7 cellular contexts compared by ENCODE assay signal in the genomic region with DNA sequence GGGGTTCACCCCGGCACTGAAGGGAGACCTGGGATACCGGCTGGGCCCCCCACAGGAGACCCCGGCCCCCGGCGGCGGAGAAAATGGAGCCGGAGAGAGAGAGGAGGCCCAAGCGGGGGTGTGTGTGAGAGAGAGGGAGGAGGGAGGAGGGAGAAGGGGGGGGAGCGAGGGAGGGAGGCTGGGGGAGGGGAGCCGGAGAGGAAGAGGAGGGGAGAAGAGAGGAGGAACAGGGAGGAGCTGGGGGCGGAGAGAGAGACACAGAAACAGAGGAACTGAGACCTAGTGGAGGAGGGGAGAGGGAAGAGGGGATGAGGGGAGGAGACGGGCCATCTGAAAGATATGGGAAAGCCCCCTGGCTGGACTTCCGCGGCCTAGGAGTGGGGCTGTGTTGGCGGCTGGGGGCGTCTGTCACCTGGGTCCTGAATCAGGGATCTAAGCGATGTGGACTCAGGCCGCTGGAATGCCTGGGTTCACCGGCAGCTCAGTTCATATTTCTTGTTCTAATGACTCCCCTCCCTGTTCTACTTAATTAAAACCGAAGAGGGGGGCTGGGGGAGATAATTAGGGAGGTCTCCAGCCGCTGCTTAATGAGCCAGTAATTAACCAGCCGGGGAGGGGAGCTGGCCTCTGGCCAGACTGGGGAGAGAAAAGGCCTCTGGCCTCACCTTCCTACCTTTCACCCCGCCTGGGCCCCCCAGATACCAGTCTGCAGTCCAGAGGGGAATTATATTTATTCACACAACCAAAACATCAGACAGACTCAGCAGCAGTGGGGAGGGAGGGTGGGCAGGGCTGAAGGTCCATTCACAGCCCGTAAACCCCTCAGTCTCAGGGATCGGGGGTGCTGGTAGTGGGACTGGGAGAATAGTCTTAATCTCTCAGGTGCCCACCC. TPM values are rescaled to one million over a fixed set of nuclear protein-coding genes. Genes with fewer than 3 reads are reported as not detected.
A peak's percentile ranks its signal among the peaks of the same experiment; 100 is the strongest.
DNase-seq lines count a peak whose midpoint lies in the region; ATAC-seq, FAIRE-seq and TF ChIP-seq lines count a peak whose summit lies in the region.

A gene with protein sequence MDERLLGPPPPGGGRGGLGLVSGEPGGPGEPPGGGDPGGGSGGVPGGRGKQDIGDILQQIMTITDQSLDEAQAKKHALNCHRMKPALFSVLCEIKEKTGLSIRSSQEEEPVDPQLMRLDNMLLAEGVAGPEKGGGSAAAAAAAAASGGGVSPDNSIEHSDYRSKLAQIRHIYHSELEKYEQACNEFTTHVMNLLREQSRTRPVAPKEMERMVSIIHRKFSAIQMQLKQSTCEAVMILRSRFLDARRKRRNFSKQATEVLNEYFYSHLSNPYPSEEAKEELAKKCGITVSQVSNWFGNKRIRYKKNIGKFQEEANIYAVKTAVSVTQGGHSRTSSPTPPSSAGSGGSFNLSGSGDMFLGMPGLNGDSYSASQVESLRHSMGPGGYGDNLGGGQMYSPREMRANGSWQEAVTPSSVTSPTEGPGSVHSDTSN (minus strand): TSS at position 149 of the 892 bp plus-strand sequence. CDS start 287 bp downstream, outside the sequence.

- FAIRE-seq in GM18507 (lab: Jason Lieb, UNC) (peak; percentile 96), keratinocyte (lab: Jason Lieb, UNC) (peak; percentile 29)

- H3K27me3 ChIP-seq in keratinocyte (ENCODE audit: control insufficient read depth, extremely low read depth, insufficient read depth, low read length): no peaks in the 10 kb centered on the region

- H3K79me2 ChIP-seq in keratinocyte (ENCODE audit: control insufficient read depth, insufficient read depth, low read length): peaks cover 12% of the 10 kb centered on the region

- no peaks in the 10 kb centered on the region for H3K9me3 ChIP-seq in keratinocyte (ENCODE audit: control insufficient read depth, low read depth, low read length)

- dilution Hi-C loops in keratinocyte (cut with MboI; ENCODE audit: extremely low pct_ligation_motif_present, low sequenced_read_pairs): no loop called here

- peak within 1 kb of the TSS; percentile 81 for H3K9ac ChIP-seq in keratinocyte (ENCODE audit: control insufficient read depth, extremely low read depth, insufficient read depth, low read length)

- peaks cover 9 to 12% of the 10 kb centered on the region in 2 experiments for H3K36me3 ChIP-seq in keratinocyte (ENCODE audit: control insufficient read depth in 2 of 2, extremely low read depth in 1 of 2, insufficient read depth in 2 of 2, low read length in 2 of 2)

- H3K9me1 ChIP-seq in keratinocyte (ENCODE audit: control insufficient read depth, extremely low read depth, insufficient read depth, low read length): no peaks in the 10 kb centered on the region

- DNase-seq in GM18507 (ENCODE audit: extremely low spot score, insufficient read length, low read depth) (peak; percentile 64), NCI-H446 treated with DMSO at 0.1 percent for 48 hours (lab: John Stamatoyannopoulos, UW) (peak; percentile 70), cerebellar cortex (ENCODE audit: low spot score) (peak; percentile 96), keratinocyte (ENCODE audit: low read depth, low spot score) (peak; percentile 78)
- DNase-seq in activated CD4-positive, CD25-positive, alpha-beta regulatory T cell treated with anti-CD3 and anti-CD28 coated beads, Interleukin-2, amount 50 U/mL, for 72 hours: peak; percentile 74
- peak; percentile 61 to 82 (median 73) for DNase-seq in stimulated activated CD4-positive, alpha-beta T cell treated with anti-CD3 and anti-CD28 coated beads, Interleukin-12 subunit alpha, Interleukin-12 subunit beta, amount 100 ng/mL, for 48 hours (ENCODE audit: low read depth in 2 of 3, low spot score in 1 of 3)

- peaks cover 26% of the 10 kb centered on the region for H3K4me1 ChIP-seq in keratinocyte (ENCODE audit: control insufficient read depth, extremely low read depth, insufficient read depth, low read length)

- H3K4me3 ChIP-seq in keratinocyte (ENCODE audit: control insufficient read depth in 2 of 3, extremely low read depth in 1 of 3, insufficient read depth in 2 of 3, low read depth in 1 of 3, low read length in 3 of 3): peak within 1 kb of the TSS; percentile 73 to 85 (median 83)

- peak within 1 kb of the TSS; percentile 63 for H2AFZ ChIP-seq in keratinocyte (ENCODE audit: control insufficient read depth, low read length)

- ATAC-seq in HG03135 (IDR thresholded peaks at IDR 0.05; ENCODE audit: unreplicated experiment): peak; percentile 51

- H4K20me1 ChIP-seq in keratinocyte (ENCODE audit: control insufficient read depth, extremely low read depth, insufficient read depth, low read length): no peaks in the 10 kb centered on the region

- TF ChIP-seq CTCF in keratinocyte (optimal IDR thresholded peaks at IDR 0.05 in 1 of 3, IDR thresholded peaks at IDR 0.05 in 1 of 3, conservative IDR thresholded peaks at IDR 0.05 in 1 of 3; ENCODE audit: extremely low read depth in 1 of 3, insufficient read depth in 2 of 3, low read length in 3 of 3): no peak

- peak within 1 kb of the TSS; percentile 97 for H3K4me2 ChIP-seq in keratinocyte (ENCODE audit: control insufficient read depth, extremely low read depth, insufficient read depth, low read depth, low read length)

- H3K27ac ChIP-seq in keratinocyte (ENCODE audit: control insufficient read depth, insufficient read depth, low read length): peak within 1 kb of the TSS; percentile 84

RNA-seq across cellular contexts. Expression of the gene that starts here (rescaled TPM):
- 43.5 to 54.9 TPM (median 44.0 TPM) in 3 replicates for polyA plus RNA-seq in keratinocyte
- 8.7 TPM for polyA plus RNA-seq in keratinocyte (2011; ENCODE audit: low read depth)
- polyA plus RNA-seq in keratinocyte (2011; cell fraction: cytosol; rRNA removed): 28.3 and 36.2 TPM in 2 replicates
- polyA plus RNA-seq in keratinocyte (2011; cell fraction: nucleus; rRNA removed): 89.5 and 101 TPM in 2 replicates
- 19.5 and 38.4 TPM in 2 replicates for polyA plus RNA-seq in keratinocyte (2012; ENCODE audit: low replicate concordance)
- 37.5 to 49.7 TPM (median 45.1 TPM) in 3 replicates for polyA minus RNA-seq in keratinocyte
- polyA minus RNA-seq in keratinocyte (2011; cell fraction: cytosol; rRNA and poly(A)+ RNA removed): 30.5 TPM
- polyA minus RNA-seq in keratinocyte (2011; cell fraction: nucleus; rRNA and poly(A)+ RNA removed): 16.9 and 22.4 TPM in 2 replicates

Comparison
In these comparisons a context has a peak if more than half of its experiments do, and no peak if none do; other contexts are left out.
1. Peak in every context shown above with its lines: DNase-seq, ATAC-seq, H3K4me3 ChIP-seq and H3K27ac ChIP-seq.